ENCODE assay signal across 1 cellular context in genomic region chr6:14121936-14122344, GRCh38.
A peak's percentile ranks its signal among the peaks of the same experiment; 100 is the strongest.
TF ChIP-seq lines count a peak whose summit lies in the region.

No MANE protein-coding gene starts in this region.

TF ChIP-seq in GM12878, 131 proteins besides CTCF, POLR2A, EP300 and RAD21 (continued from another document and continues in another):
- TF ChIP-seq BCLAF1 (IDR thresholded peaks at IDR 0.05) (no peak), ZBTB4 (CRISPR knock-in tag; IDR thresholded peaks at IDR 0.05) (no peak), IKZF1 (conservative IDR thresholded peaks at IDR 0.05) (peak; percentile 97), USF2 (IDR thresholded peaks at IDR 0.05; ENCODE audit: borderline replicate concordance, low read depth, low read length) (no peak), CHD2 (IDR thresholded peaks at IDR 0.05; ENCODE audit: borderline replicate concordance, low read depth, low read length) (no peak; the same call in 1 of the 2 replicates), MYB (IDR thresholded peaks at IDR 0.05; ENCODE audit: borderline replicate concordance, low read depth, low read length) (no peak), BCL11A (IDR thresholded peaks at IDR 0.05; ENCODE audit: low read depth, low read length) (peak; percentile 87; the same call in 1 of the 2 replicates), LARP7 (IDR thresholded peaks at IDR 0.05) (no peak), SIN3A (IDR thresholded peaks at IDR 0.05; ENCODE audit: low read depth, low read length) (no peak), JUNB (IDR thresholded peaks at IDR 0.05) (peak; percentile 98), EGR1 (IDR thresholded peaks at IDR 0.05; ENCODE audit: borderline replicate concordance in 1 of 2, low read depth in 2 of 2, low read length in 2 of 2) (peak in 1 of 2 experiments; percentile 93; a peak in 2 of 3 replicates), FOXK2 (IDR thresholded peaks at IDR 0.05) (no peak), ZSCAN29 (IDR thresholded peaks at IDR 0.05) (no peak), IRF4 (IDR thresholded peaks at IDR 0.05; ENCODE audit: low read depth, low read length) (peak; percentile 89), CBX5 (IDR thresholded peaks at IDR 0.05; ENCODE audit: low read depth) (no peak), MXI1 (IDR thresholded peaks at IDR 0.05; ENCODE audit: low read depth, low read length) (peak; percentile 80; the same call in 1 of the 2 replicates), ATF2 (IDR thresholded peaks at IDR 0.05; ENCODE audit: low read length) (peak; percentile 99), SUZ12 (IDR thresholded peaks at IDR 0.05; ENCODE audit: unreplicated experiment) (no peak), STAT1 (conservative IDR thresholded peaks at IDR 0.05) (no peak), MTA3 (IDR thresholded peaks at IDR 0.05; ENCODE audit: borderline replicate concordance, low read length) (peak; percentile 89; the same call in 1 of the 2 replicates), NR2F1 (conservative IDR thresholded peaks at IDR 0.05) (0 out of 2 replicates have a peak, but pooled peaks have one; percentile 43), MYC (IDR thresholded peaks at IDR 0.05; ENCODE audit: insufficient read depth, insufficient read length, insufficient replicate concordance, low read length, severe bottlenecking) (no peak), ZNF384 (IDR thresholded peaks at IDR 0.05; ENCODE audit: borderline replicate concordance, low read depth, low read length) (no peak), ZBED1 (IDR thresholded peaks at IDR 0.05; ENCODE audit: borderline replicate concordance) (peak; percentile 87; the same call in 1 of the 2 replicates), WRNIP1 (IDR thresholded peaks at IDR 0.05; ENCODE audit: borderline replicate concordance, low read depth, low read length) (peak; percentile 46; the same call in 1 of the 2 replicates), ZNF207 (IDR thresholded peaks at IDR 0.05; ENCODE audit: borderline replicate concordance) (no peak), TARDBP (IDR thresholded peaks at IDR 0.05; ENCODE audit: borderline replicate concordance) (no peak), POLR2AphosphoS2 (IDR thresholded peaks at IDR 0.05; ENCODE audit: low read depth, low read length) (no peak), NBN (IDR thresholded peaks at IDR 0.05) (peak; percentile 61; the same call in 1 of the 2 replicates), HCFC1 (IDR thresholded peaks at IDR 0.05; ENCODE audit: low read length) (no peak), SMAD5 (IDR thresholded peaks at IDR 0.05; ENCODE audit: low read depth) (no peak)
- TF ChIP-seq, protein P1, sequence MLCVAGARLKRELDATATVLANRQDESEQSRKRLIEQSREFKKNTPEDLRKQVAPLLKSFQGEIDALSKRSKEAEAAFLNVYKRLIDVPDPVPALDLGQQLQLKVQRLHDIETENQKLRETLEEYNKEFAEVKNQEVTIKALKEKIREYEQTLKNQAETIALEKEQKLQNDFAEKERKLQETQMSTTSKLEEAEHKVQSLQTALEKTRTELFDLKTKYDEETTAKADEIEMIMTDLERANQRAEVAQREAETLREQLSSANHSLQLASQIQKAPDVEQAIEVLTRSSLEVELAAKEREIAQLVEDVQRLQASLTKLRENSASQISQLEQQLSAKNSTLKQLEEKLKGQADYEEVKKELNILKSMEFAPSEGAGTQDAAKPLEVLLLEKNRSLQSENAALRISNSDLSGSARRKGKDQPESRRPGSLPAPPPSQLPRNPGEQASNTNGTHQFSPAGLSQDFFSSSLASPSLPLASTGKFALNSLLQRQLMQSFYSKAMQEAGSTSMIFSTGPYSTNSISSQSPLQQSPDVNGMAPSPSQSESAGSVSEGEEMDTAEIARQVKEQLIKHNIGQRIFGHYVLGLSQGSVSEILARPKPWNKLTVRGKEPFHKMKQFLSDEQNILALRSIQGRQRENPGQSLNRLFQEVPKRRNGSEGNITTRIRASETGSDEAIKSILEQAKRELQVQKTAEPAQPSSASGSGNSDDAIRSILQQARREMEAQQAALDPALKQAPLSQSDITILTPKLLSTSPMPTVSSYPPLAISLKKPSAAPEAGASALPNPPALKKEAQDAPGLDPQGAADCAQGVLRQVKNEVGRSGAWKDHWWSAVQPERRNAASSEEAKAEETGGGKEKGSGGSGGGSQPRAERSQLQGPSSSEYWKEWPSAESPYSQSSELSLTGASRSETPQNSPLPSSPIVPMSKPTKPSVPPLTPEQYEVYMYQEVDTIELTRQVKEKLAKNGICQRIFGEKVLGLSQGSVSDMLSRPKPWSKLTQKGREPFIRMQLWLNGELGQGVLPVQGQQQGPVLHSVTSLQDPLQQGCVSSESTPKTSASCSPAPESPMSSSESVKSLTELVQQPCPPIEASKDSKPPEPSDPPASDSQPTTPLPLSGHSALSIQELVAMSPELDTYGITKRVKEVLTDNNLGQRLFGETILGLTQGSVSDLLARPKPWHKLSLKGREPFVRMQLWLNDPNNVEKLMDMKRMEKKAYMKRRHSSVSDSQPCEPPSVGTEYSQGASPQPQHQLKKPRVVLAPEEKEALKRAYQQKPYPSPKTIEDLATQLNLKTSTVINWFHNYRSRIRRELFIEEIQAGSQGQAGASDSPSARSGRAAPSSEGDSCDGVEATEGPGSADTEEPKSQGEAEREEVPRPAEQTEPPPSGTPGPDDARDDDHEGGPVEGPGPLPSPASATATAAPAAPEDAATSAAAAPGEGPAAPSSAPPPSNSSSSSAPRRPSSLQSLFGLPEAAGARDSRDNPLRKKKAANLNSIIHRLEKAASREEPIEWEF (IDR thresholded peaks at IDR 0.05; ENCODE audit: insufficient replicate concordance, low read depth, low read length): peak; percentile 83
- TF ChIP-seq, protein P2, sequence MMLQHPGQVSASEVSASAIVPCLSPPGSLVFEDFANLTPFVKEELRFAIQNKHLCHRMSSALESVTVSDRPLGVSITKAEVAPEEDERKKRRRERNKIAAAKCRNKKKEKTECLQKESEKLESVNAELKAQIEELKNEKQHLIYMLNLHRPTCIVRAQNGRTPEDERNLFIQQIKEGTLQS (IDR thresholded peaks at IDR 0.05; ENCODE audit: borderline replicate concordance, extremely low read depth, low read depth, low read length): no peak
- TF ChIP-seq, protein P3, sequence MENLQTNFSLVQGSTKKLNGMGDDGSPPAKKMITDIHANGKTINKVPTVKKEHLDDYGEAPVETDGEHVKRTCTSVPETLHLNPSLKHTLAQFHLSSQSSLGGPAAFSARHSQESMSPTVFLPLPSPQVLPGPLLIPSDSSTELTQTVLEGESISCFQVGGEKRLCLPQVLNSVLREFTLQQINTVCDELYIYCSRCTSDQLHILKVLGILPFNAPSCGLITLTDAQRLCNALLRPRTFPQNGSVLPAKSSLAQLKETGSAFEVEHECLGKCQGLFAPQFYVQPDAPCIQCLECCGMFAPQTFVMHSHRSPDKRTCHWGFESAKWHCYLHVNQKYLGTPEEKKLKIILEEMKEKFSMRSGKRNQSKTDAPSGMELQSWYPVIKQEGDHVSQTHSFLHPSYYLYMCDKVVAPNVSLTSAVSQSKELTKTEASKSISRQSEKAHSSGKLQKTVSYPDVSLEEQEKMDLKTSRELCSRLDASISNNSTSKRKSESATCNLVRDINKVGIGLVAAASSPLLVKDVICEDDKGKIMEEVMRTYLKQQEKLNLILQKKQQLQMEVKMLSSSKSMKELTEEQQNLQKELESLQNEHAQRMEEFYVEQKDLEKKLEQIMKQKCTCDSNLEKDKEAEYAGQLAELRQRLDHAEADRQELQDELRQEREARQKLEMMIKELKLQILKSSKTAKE (IDR thresholded peaks at IDR 0.05; ENCODE audit: low read depth, poor library complexity, severe bottlenecking): peak; percentile 75
- TF ChIP-seq, protein P4, sequence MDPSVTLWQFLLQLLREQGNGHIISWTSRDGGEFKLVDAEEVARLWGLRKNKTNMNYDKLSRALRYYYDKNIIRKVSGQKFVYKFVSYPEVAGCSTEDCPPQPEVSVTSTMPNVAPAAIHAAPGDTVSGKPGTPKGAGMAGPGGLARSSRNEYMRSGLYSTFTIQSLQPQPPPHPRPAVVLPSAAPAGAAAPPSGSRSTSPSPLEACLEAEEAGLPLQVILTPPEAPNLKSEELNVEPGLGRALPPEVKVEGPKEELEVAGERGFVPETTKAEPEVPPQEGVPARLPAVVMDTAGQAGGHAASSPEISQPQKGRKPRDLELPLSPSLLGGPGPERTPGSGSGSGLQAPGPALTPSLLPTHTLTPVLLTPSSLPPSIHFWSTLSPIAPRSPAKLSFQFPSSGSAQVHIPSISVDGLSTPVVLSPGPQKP (IDR thresholded peaks at IDR 0.05; ENCODE audit: low read depth, low read length): no peak
- TF ChIP-seq, protein P5, sequence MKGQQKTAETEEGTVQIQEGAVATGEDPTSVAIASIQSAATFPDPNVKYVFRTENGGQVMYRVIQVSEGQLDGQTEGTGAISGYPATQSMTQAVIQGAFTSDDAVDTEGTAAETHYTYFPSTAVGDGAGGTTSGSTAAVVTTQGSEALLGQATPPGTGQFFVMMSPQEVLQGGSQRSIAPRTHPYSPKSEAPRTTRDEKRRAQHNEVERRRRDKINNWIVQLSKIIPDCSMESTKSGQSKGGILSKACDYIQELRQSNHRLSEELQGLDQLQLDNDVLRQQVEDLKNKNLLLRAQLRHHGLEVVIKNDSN (IDR thresholded peaks at IDR 0.05; ENCODE audit: borderline replicate concordance, extremely low read length, insufficient read depth, low read depth, low read length): no peak
